8 cellular contexts compared by ENCODE assay signal in the genomic region with DNA sequence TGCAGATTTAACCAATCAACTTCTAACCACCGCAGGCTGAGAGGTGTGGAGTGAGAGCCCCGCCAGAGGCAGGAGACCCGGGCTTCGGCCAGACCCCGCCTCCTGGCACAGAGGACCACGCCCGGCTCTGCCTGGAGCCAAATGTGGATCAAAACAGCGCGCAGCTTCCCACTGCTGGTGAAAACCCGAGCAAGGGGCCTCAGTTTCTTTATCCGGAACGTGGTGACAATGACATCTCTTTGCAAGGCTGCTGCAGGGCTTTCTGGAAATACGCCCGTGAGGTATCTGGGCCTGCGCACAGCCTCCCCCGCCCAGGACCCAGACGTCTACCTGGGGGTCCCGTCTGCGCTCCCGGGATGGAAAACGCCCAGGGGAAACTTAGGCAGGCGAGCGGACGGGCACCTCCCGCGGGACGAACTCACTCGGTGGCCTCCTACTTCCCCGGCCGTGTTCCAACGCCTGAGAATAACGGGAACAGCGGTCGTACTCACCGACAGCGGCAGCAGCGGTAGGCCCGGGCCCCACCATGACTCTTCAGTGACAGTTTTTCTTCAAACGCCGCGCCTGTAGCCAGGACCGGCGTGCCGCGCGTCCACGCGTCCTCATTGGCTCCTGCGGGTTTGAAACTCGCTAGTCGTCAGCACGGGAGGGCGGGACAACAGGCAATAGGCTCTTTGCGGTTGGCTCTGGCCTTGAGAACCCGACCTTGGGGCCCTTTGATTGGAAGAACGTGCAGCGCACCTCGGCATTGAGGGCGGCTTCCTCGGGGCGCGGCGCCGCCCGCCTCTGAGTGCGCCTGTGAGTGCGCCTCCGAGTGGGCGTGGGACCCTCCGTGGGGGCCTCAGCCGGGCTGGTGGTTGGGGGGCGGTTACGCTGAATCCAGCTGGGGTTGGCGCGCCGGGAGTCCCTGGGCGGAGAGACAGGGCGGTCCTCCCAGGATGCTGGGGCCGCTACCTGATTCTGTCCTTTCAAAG.
DNase-seq lines count a peak whose midpoint lies in the region; ATAC-seq and TF ChIP-seq lines count a peak whose summit lies in the region.

A gene with protein sequence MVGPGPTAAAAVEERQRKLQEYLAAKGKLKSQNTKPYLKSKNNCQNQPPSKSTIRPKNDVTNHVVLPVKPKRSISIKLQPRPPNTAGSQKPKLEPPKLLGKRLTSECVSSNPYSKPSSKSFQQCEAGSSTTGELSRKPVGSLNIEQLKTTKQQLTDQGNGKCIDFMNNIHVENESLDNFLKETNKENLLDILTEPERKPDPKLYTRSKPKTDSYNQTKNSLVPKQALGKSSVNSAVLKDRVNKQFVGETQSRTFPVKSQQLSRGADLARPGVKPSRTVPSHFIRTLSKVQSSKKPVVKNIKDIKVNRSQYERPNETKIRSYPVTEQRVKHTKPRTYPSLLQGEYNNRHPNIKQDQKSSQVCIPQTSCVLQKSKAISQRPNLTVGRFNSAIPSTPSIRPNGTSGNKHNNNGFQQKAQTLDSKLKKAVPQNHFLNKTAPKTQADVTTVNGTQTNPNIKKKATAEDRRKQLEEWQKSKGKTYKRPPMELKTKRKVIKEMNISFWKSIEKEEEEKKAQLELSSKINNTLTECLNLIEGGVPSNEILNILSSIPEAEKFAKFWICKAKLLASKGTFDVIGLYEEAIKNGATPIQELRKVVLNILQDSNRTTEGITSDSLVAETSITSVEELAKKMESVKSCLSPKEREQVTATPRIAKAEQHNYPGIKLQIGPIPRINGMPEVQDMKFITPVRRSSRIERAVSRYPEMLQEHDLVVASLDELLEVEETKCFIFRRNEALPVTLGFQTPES (minus strand): TSS at position 539 of the 974 bp plus-strand sequence. CDS start 11 bp downstream, at position 528.

- H3K9me3 Mint-ChIP-seq in central memory CD8-positive, alpha-beta T cell, result no peaks in the 10 kb centered on the region

- TF ChIP-seq CTCF in AG09319 (IDR thresholded peaks at IDR 0.05; ENCODE audit: low read depth, low read length), result no peak

- peak within 1 kb of the TSS; percentile 56 for H3K27ac Mint-ChIP-seq in central memory CD8-positive, alpha-beta T cell (ENCODE audit: low read depth)

- no peaks in the 10 kb centered on the region for H3K36me3 Mint-ChIP-seq in central memory CD8-positive, alpha-beta T cell (ENCODE audit: insufficient read depth)

- no peaks in the 10 kb centered on the region for H3K27me3 Mint-ChIP-seq in central memory CD8-positive, alpha-beta T cell

- DNase-seq in AG09319 (ENCODE audit: extremely low read depth, low read depth), result peak; percentile 91
- DNase-seq in NCI-H446 (lab: John Stamatoyannopoulos, UW), result peak; percentile 91 to 98
- DNase-seq in activated CD4-positive, CD25-positive, alpha-beta regulatory T cell (lab: John Stamatoyannopoulos, UW), result peak; percentile 89 to 95 (median 92)
- peak; percentile 89 to 93 for DNase-seq in central memory CD8-positive, alpha-beta T cell (ENCODE audit: low spot score in 2 of 2)
- peak; percentile 99 for DNase-seq in iris pigment epithelial cell (ENCODE audit: low read depth)
- peak; percentile 91 to 96 for DNase-seq in stimulated activated CD4-positive, alpha-beta T cell treated with anti-CD3 and anti-CD28 coated beads, Interleukin-12 subunit alpha, Interleukin-12 subunit beta, amount 100 ng/mL, for 24 hours (ENCODE audit: low read depth in 2 of 2)

- peaks cover 43% of the 10 kb centered on the region for H3K4me1 Mint-ChIP-seq in central memory CD8-positive, alpha-beta T cell

- H3K4me3 Mint-ChIP-seq in central memory CD8-positive, alpha-beta T cell, result peak within 1 kb of the TSS; percentile 90

- ATAC-seq in GM19043 (IDR thresholded peaks at IDR 0.05; ENCODE audit: low read depth, unreplicated experiment), result peak; percentile 97
- ATAC-seq in HG03354 (IDR thresholded peaks at IDR 0.05; ENCODE audit: poor library complexity, severe bottlenecking, unreplicated experiment), result peak; percentile 98
- ATAC-seq in central memory CD8-positive, alpha-beta T cell (replicated peaks; ENCODE audit: extremely low read depth, poor library complexity, severe bottlenecking), result peak; percentile 98

Comparison
In these comparisons a context has a peak if more than half of its experiments do, and no peak if none do; other contexts are left out.
1. Peak in every context shown above with its lines: DNase-seq and ATAC-seq.